Comparison of ENCODE assay signal across 1 cellular context in the genomic region with DNA sequence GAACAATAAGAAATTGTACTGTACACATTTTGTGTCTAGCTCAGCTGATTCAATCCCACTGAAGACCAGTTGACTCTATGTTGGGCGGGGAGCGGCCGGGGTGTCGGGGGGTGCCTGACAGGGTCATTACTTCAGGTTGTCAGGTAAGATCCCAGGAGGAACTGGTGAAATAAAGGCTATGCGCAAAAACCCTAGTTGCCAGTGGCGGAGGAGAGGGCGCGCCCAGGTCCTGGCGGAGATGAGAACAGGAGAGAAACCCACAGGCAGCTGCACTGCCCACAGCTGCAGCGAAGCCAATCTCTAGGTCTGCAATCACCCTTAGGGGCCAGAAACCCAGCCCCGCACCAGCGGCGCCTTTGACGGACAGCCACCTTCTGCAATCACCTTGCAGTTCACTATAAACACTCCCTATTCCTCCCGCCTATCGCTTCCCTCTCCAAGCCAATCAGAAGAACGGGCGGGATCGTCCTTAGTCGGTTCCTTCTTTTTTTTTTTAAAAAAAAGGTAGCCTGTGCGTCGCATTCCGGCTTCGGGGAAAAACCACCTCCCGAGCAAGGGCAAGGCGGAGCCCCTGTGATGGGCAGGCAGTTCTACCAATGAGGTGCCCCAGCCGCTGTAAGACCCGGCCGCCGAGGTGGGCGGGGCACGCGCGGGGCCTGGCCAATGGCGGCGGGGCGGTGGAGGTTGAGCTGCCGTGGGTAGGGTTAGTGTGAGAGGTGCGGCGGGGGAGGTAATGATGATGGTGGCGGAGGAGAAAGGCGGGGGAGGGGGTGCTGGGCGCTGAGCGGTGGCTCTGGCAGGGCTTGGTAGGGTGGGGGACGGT.
TF ChIP-seq lines count a peak whose summit lies in the region.

Gene EHBP1, plus strand, starts transcription at position 707 of the 823 bp plus-strand sequence. CDS start 1,479 bp downstream, outside the sequence.

TF ChIP-seq in HEK293, 187 proteins besides CTCF, POLR2A, EP300 and RAD21 (continued from another document and continues in another):
- TF ChIP-seq ZBTB44 (tag by site-specific recombination; IDR thresholded peaks at IDR 0.05), result peak; percentile 76
- no peak for TF ChIP-seq ZSCAN30 (tag by site-specific recombination; IDR thresholded peaks at IDR 0.05)
- TF ChIP-seq, protein P1, sequence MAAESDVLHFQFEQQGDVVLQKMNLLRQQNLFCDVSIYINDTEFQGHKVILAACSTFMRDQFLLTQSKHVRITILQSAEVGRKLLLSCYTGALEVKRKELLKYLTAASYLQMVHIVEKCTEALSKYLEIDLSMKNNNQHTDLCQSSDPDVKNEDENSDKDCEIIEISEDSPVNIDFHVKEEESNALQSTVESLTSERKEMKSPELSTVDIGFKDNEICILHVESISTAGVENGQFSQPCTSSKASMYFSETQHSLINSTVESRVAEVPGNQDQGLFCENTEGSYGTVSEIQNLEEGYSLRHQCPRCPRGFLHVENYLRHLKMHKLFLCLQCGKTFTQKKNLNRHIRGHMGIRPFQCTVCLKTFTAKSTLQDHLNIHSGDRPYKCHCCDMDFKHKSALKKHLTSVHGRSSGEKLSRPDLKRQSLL (tag by site-specific recombination; IDR thresholded peaks at IDR 0.05), result no peak
- TF ChIP-seq ZNF138 (tag by site-specific recombination; IDR thresholded peaks at IDR 0.05; ENCODE audit: borderline replicate concordance), result no peak
- TF ChIP-seq, protein P2, sequence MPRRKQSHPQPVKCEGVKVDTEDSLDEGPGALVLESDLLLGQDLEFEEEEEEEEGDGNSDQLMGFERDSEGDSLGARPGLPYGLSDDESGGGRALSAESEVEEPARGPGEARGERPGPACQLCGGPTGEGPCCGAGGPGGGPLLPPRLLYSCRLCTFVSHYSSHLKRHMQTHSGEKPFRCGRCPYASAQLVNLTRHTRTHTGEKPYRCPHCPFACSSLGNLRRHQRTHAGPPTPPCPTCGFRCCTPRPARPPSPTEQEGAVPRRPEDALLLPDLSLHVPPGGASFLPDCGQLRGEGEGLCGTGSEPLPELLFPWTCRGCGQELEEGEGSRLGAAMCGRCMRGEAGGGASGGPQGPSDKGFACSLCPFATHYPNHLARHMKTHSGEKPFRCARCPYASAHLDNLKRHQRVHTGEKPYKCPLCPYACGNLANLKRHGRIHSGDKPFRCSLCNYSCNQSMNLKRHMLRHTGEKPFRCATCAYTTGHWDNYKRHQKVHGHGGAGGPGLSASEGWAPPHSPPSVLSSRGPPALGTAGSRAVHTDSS (tag by site-specific recombination; IDR thresholded peaks at IDR 0.05), result no peak
- TF ChIP-seq, protein P3, sequence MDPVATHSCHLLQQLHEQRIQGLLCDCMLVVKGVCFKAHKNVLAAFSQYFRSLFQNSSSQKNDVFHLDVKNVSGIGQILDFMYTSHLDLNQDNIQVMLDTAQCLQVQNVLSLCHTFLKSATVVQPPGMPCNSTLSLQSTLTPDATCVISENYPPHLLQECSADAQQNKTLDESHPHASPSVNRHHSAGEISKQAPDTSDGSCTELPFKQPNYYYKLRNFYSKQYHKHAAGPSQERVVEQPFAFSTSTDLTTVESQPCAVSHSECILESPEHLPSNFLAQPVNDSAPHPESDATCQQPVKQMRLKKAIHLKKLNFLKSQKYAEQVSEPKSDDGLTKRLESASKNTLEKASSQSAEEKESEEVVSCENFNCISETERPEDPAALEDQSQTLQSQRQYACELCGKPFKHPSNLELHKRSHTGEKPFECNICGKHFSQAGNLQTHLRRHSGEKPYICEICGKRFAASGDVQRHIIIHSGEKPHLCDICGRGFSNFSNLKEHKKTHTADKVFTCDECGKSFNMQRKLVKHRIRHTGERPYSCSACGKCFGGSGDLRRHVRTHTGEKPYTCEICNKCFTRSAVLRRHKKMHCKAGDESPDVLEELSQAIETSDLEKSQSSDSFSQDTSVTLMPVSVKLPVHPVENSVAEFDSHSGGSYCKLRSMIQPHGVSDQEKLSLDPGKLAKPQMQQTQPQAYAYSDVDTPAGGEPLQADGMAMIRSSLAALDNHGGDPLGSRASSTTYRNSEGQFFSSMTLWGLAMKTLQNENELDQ (tag by site-specific recombination; IDR thresholded peaks at IDR 0.05; ENCODE audit: low read depth), result no peak
- no peak for TF ChIP-seq TSHZ1 (tag by site-specific recombination; IDR thresholded peaks at IDR 0.05; ENCODE audit: borderline replicate concordance)
- peak; percentile 90 for TF ChIP-seq ZFHX2 (tag by site-specific recombination; conservative IDR thresholded peaks at IDR 0.05)
- peak; percentile 52; the same call in 1 of the 2 replicates for TF ChIP-seq ZNF660 (tag by site-specific recombination; IDR thresholded peaks at IDR 0.05)
- TF ChIP-seq ZNF274 (IDR thresholded peaks at IDR 0.05; ENCODE audit: low read length), result no peak
- TF ChIP-seq ZNF274 (tag by site-specific recombination; IDR thresholded peaks at IDR 0.05; ENCODE audit: borderline replicate concordance), result no peak
- TF ChIP-seq, protein P4, sequence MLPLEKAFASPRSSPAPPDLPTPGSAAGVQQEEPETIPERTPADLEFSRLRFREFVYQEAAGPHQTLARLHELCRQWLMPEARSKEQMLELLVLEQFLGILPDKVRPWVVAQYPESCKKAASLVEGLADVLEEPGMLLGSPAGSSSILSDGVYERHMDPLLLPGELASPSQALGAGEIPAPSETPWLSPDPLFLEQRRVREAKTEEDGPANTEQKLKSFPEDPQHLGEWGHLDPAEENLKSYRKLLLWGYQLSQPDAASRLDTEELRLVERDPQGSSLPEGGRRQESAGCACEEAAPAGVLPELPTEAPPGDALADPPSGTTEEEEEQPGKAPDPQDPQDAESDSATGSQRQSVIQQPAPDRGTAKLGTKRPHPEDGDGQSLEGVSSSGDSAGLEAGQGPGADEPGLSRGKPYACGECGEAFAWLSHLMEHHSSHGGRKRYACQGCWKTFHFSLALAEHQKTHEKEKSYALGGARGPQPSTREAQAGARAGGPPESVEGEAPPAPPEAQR (tag by site-specific recombination; IDR thresholded peaks at IDR 0.05), result no peak
- no peak for TF ChIP-seq SCRT1 (tag by site-specific recombination; IDR thresholded peaks at IDR 0.05; ENCODE audit: borderline replicate concordance)
- TF ChIP-seq ZNF24 (tag by site-specific recombination; IDR thresholded peaks at IDR 0.05), result no peak
- TF ChIP-seq ZBTB26 (tag by site-specific recombination; optimal IDR thresholded peaks at IDR 0.05), result peak; percentile 30
- TF ChIP-seq ZNF658 (tag by site-specific recombination; IDR thresholded peaks at IDR 0.05), result no peak
- TF ChIP-seq KLF9 (tag by site-specific recombination; IDR thresholded peaks at IDR 0.05; ENCODE audit: low read depth), result peak; percentile 81
- no peak for TF ChIP-seq ZNF112 (tag by site-specific recombination; IDR thresholded peaks at IDR 0.05)
- TF ChIP-seq ZNF266 (tag by site-specific recombination; IDR thresholded peaks at IDR 0.05; ENCODE audit: low read depth), result no peak
- TF ChIP-seq ZNF214 (tag by site-specific recombination; IDR thresholded peaks at IDR 0.05; ENCODE audit: borderline replicate concordance), result no peak
- peak; percentile 87 for TF ChIP-seq EGR2 (tag by site-specific recombination; IDR thresholded peaks at IDR 0.05; ENCODE audit: low read depth)
- no peak for TF ChIP-seq ZNF433 (tag by site-specific recombination; IDR thresholded peaks at IDR 0.05; ENCODE audit: low read depth)
- TF ChIP-seq ZNF48 (tag by site-specific recombination; IDR thresholded peaks at IDR 0.05), result no peak
- no peak for TF ChIP-seq ZNF624 (tag by site-specific recombination; IDR thresholded peaks at IDR 0.05)
- no peak for TF ChIP-seq ZNF639 (tag by site-specific recombination; IDR thresholded peaks at IDR 0.05)
- no peak; the same call in 1 of the 2 replicates for TF ChIP-seq SP7 (tag by site-specific recombination; IDR thresholded peaks at IDR 0.05)
- TF ChIP-seq ZNF549 (tag by site-specific recombination; IDR thresholded peaks at IDR 0.05), result no peak
- TF ChIP-seq ZNF311 (tag by site-specific recombination; IDR thresholded peaks at IDR 0.05; ENCODE audit: borderline replicate concordance), result no peak
- TF ChIP-seq ZNF837 (tag by site-specific recombination; IDR thresholded peaks at IDR 0.05), result no peak
- no peak for TF ChIP-seq HOXC10 (CRISPR knock-in tag; IDR thresholded peaks at IDR 0.05)
- TF ChIP-seq, protein P5, sequence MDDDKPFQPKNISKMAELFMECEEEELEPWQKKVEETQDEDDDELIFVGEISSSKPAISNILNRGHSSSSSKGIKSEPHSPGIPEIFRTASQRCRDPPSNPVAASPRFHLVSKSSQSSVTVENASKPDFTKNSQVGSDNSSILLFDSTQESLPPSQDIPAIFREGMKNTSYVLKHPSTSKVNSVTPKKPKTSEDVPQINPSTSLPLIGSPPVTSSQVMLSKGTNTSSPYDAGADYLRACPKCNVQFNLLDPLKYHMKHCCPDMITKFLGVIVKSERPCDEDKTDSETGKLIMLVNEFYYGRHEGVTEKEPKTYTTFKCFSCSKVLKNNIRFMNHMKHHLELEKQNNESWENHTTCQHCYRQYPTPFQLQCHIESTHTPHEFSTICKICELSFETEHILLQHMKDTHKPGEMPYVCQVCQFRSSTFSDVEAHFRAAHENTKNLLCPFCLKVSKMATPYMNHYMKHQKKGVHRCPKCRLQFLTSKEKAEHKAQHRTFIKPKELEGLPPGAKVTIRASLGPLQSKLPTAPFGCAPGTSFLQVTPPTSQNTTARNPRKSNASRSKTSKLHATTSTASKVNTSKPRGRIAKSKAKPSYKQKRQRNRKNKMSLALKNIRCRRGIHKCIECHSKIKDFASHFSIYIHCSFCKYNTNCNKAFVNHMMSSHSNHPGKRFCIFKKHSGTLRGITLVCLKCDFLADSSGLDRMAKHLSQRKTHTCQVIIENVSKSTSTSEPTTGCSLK (tag by site-specific recombination; IDR thresholded peaks at IDR 0.05), result no peak
- TF ChIP-seq ZNF302 (tag by site-specific recombination; IDR thresholded peaks at IDR 0.05; ENCODE audit: low read depth), result no peak
- peak; percentile 85 for TF ChIP-seq ZNF350 (tag by site-specific recombination; IDR thresholded peaks at IDR 0.05)
- no peak for TF ChIP-seq ZNF560 (tag by site-specific recombination; IDR thresholded peaks at IDR 0.05; ENCODE audit: borderline replicate concordance)
- TF ChIP-seq, protein P6, sequence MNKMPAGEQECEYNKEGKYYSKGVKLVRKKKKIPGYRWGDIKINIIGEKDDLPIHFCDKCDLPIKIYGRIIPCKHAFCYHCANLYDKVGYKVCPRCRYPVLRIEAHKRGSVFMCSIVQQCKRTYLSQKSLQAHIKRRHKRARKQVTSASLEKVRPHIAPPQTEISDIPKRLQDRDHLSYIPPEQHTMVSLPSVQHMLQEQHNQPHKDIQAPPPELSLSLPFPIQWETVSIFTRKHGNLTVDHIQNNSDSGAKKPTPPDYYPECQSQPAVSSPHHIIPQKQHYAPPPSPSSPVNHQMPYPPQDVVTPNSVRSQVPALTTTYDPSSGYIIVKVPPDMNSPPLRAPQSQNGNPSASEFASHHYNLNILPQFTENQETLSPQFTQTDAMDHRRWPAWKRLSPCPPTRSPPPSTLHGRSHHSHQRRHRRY (tag by site-specific recombination; IDR thresholded peaks at IDR 0.05), result no peak
- no peak for TF ChIP-seq ZBTB21 (tag by site-specific recombination; IDR thresholded peaks at IDR 0.05)
- TF ChIP-seq ZNF529 (tag by site-specific recombination; IDR thresholded peaks at IDR 0.05; ENCODE audit: insufficient replicate concordance), result no peak
- TF ChIP-seq ZNF157 (tag by site-specific recombination; IDR thresholded peaks at IDR 0.05), result no peak
- TF ChIP-seq ZNF654 (tag by site-specific recombination; IDR thresholded peaks at IDR 0.05; ENCODE audit: low read depth), result no peak
- TF ChIP-seq ZNF585B (tag by site-specific recombination; IDR thresholded peaks at IDR 0.05), result no peak
